In the genomic region with DNA sequence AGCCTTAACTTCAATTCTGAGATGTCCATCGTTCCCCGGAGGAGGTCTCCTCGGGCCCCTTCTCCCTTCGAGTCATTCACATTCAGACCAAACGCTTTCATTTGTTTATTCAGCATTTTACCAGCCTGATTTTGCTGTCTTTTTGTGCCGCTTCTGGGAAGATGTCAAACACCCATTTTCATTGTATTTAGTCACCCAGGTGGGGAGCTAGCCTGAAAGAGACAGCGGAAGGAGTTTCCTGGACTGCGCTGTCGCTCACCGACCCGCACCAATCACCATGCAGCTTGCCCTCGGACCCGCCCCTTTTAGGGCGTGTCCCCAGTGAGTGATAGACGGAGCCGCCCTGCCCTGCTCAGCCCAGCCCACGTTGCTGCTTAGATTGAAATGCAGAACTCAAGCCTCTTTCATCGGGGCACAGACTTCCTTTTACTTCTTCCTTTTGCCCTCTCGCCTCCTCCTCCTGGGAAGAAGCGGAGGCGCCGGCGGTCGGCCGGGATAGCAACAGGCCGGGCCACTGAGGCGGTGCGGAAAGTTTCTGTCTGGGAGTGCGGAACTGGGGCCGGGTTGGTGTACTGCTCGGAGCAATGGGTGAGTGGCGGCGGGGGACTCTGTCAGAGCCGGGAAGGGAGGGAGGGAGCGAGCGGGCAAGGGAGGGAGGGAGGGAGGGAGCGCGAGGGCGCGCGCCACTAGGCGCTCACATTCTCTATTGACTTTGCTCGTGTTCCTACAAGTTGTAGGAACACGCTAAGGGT, we compare ENCODE assay signal across 8 cellular contexts. TPM values are rescaled to one million over a fixed set of nuclear protein-coding genes. Genes with fewer than 3 reads are reported as not detected.
DNase-seq lines count a peak whose midpoint lies in the region; ATAC-seq and TF ChIP-seq lines count a peak whose summit lies in the region.

Gene PAX9, plus strand, starts transcription at position 355 of the 752 bp plus-strand sequence. Its CDS starts 230 bp downstream, at position 585.

- peaks cover 98% of the 10 kb centered on the region for H3K27me3 ChIP-seq in AG04450 (ENCODE audit: control insufficient read depth, insufficient read depth, low read length)
- H3K27me3 ChIP-seq in heart right ventricle = peaks cover 63 to 100% (median 100%) of the 10 kb centered on the region in 7 donors

- CTCF ChIA-PET in AG04450 (lab: Charles Lee) = interaction anchor here (0.6 to 2.7 kb wide), 2 partner anchors 13 to 433 kb away, joined by 3 to 8 read pairs; no protein-coding TSS in a partner anchor

- H3K4me3 Mint-ChIP-seq in activated T-helper 2 cell treated with anti-CD3 and anti-CD28 coated beads, Interferon-gamma antibody, Interleukin-2, Interleukin-4, amounts not matched to agents 10 μg/mL and 5 μg/mL and 100 μg/mL, durations not matched to agents 14 hours and 24 hours and 36 hours (ENCODE audit: low read depth) = no peak within 1 kb of the TSS
- peak within 1 kb of the TSS; percentile 70 for H3K4me3 Mint-ChIP-seq in progenitor cell of endocrine pancreas (ENCODE audit: low read depth)

- DNase-seq in AG04450 (ENCODE audit: low read depth, low spot score) (no peak), NCI-H226 (peak; percentile 66), heart right ventricle (no peak), progenitor cell of endocrine pancreas (ENCODE audit: low spot score, unreplicated experiment) (peak; percentile 79), KG1 (lab: John Stamatoyannopoulos, UW) (no peak)
- DNase-seq in activated T-helper 2 cell treated with anti-CD3 and anti-CD28 coated beads, Interferon-gamma antibody, Interleukin-2, Interleukin-4, amounts not matched to agents 10 μg/mL and 5 μg/mL and 100 μg/mL, durations not matched to agents 14 hours and 24 hours and 36 hours (ENCODE audit: low spot score) = no peak

- H3K4me3 ChIP-seq in AG04450 (ENCODE audit: low read depth, low read length) = peak within 1 kb of the TSS; percentile 36
- H3K4me3 ChIP-seq in heart right ventricle = peak within 1 kb of the TSS in 9 of 10 donors; percentile 9 to 40 (median 30)

- POLR2A ChIA-PET in AG04450 (lab: Yijun Ruan, JAX) = no interaction called here

- peaks cover 13% of the 10 kb centered on the region for H3K4me1 Mint-ChIP-seq in activated T-helper 2 cell treated with anti-CD3 and anti-CD28 coated beads, Interferon-gamma antibody, Interleukin-2, Interleukin-4, amounts not matched to agents 10 μg/mL and 5 μg/mL and 100 μg/mL, durations not matched to agents 14 hours and 24 hours and 36 hours (ENCODE audit: low read depth)
- peaks cover 32% of the 10 kb centered on the region for H3K4me1 Mint-ChIP-seq in progenitor cell of endocrine pancreas (ENCODE audit: low read depth)

- H3K36me3 Mint-ChIP-seq in activated T-helper 2 cell treated with anti-CD3 and anti-CD28 coated beads, Interferon-gamma antibody, Interleukin-2, Interleukin-4, amounts not matched to agents 10 μg/mL and 5 μg/mL and 100 μg/mL, durations not matched to agents 14 hours and 24 hours and 36 hours (ENCODE audit: low read depth) = peaks cover 3% of the 10 kb centered on the region
- no peaks in the 10 kb centered on the region for H3K36me3 Mint-ChIP-seq in progenitor cell of endocrine pancreas (ENCODE audit: insufficient read depth)

- TF ChIP-seq CTCF in AG04450 (IDR thresholded peaks at IDR 0.05; ENCODE audit: low read depth, low read length) (no peak), heart right ventricle (IDR thresholded peaks at IDR 0.05) (no peak), progenitor cell of endocrine pancreas (IDR thresholded peaks at IDR 0.05; ENCODE audit: unreplicated experiment) (no peak)

- no peaks in the 10 kb centered on the region for H3K36me3 ChIP-seq in heart right ventricle

- H3K9me3 ChIP-seq in AG04450 (ENCODE audit: control insufficient read depth, insufficient read depth, low read length) (peaks cover 36% of the 10 kb centered on the region), heart right ventricle (no peaks in the 10 kb centered on the region)

- peak within 1 kb of the TSS; percentile 59 for H3K27ac Mint-ChIP-seq in activated T-helper 2 cell treated with anti-CD3 and anti-CD28 coated beads, Interferon-gamma antibody, Interleukin-2, Interleukin-4, amounts not matched to agents 10 μg/mL and 5 μg/mL and 100 μg/mL, durations not matched to agents 14 hours and 24 hours and 36 hours
- peak within 1 kb of the TSS; percentile 68 for H3K27ac Mint-ChIP-seq in progenitor cell of endocrine pancreas

- H3K27ac ChIP-seq in AG04450 (ENCODE audit: low read depth, low read length) (no peak within 1 kb of the TSS), heart right ventricle (no peak within 1 kb of the TSS)

- intact Hi-C loops in activated T-helper 2 cell treated with anti-CD3 and anti-CD28 coated beads, Interferon-gamma antibody, Interleukin-2, Interleukin-4, amounts not matched to agents 10 μg/mL and 5 μg/mL and 100 μg/mL, durations not matched to agents 14 hours and 24 hours and 36 hours (cut with micrococcal nuclease) = loop anchor here (2.0 kb wide), 1 partner anchor 929 kb away; no protein-coding TSS in a partner anchor
- intact Hi-C loops in heart right ventricle (cut with DNase I) = loop anchor here in 1 of 10 donors (5.0 kb wide), 1 partner anchor 496 kb away; no protein-coding TSS in a partner anchor

- H3K4me1 ChIP-seq in heart right ventricle = peaks cover 15 to 71% (median 60%) of the 10 kb centered on the region in 9 donors

- H3K27me3 Mint-ChIP-seq in activated T-helper 2 cell treated with anti-CD3 and anti-CD28 coated beads, Interferon-gamma antibody, Interleukin-2, Interleukin-4, amounts not matched to agents 10 μg/mL and 5 μg/mL and 100 μg/mL, durations not matched to agents 14 hours and 24 hours and 36 hours (ENCODE audit: low read depth) = peaks cover 91% of the 10 kb centered on the region
- H3K27me3 Mint-ChIP-seq in progenitor cell of endocrine pancreas = peaks cover 98% of the 10 kb centered on the region

- H3K9me3 Mint-ChIP-seq in activated T-helper 2 cell treated with anti-CD3 and anti-CD28 coated beads, Interferon-gamma antibody, Interleukin-2, Interleukin-4, amounts not matched to agents 10 μg/mL and 5 μg/mL and 100 μg/mL, durations not matched to agents 14 hours and 24 hours and 36 hours = no peaks in the 10 kb centered on the region
- no peaks in the 10 kb centered on the region for H3K9me3 Mint-ChIP-seq in progenitor cell of endocrine pancreas (ENCODE audit: low read depth)

- peak; percentile 89 for ATAC-seq in GM18498 (IDR thresholded peaks at IDR 0.05; ENCODE audit: unreplicated experiment)
- peak; percentile 81 for ATAC-seq in HG03196 (IDR thresholded peaks at IDR 0.05; ENCODE audit: unreplicated experiment)
- peak; percentile 76 to 92 (median 81) for ATAC-seq in heart right ventricle

- WGBS in heart right ventricle, 2 donors = 1 to 2% methylated on average over 44 of the region's 44 CpGs

RNA-seq across cellular contexts. Expression of gene PAX9, which starts in this region (rescaled TPM):
- polyA plus RNA-seq in AG04450 (2011; rRNA removed) (not detected in 2 replicates), heart right ventricle (under 1 TPM in 1 of 2 donors, not detected in 1; 0.01 TPM)
- not detected in 2 replicates for polyA minus RNA-seq in AG04450 (2011; rRNA and poly(A)+ RNA removed)
- total RNA-seq in activated T-helper 2 cell treated with anti-CD3 and anti-CD28 coated beads, Interferon-gamma antibody, Interleukin-2, Interleukin-4, amounts not matched to agents 10 μg/mL and 5 μg/mL and 100 μg/mL, durations not matched to agents 14 hours and 24 hours and 36 hours = not detected in 2 replicates
- total RNA-seq in heart right ventricle (not detected), progenitor cell of endocrine pancreas (0.77 and 1.3 TPM in 2 replicates)

Comparison
In these comparisons a context has a peak if more than half of its experiments do, and no peak if none do; other contexts are left out.
1. Peak in ATAC-seq and H3K4me3 ChIP-seq in heart right ventricle; RNA of the gene not detected or under 1 TPM.
2. DNase-seq: peak in NCI-H226 (single experiment) and progenitor cell of endocrine pancreas (single experiment); none in AG04450 (single experiment), activated T-helper 2 cell treated with anti-CD3 and anti-CD28 coated beads, Interferon-gamma antibody, Interleukin-2, Interleukin-4, amounts not matched to agents 10 μg/mL and 5 μg/mL and 100 μg/mL, durations not matched to agents 14 hours and 24 hours and 36 hours (single experiment), heart right ventricle (0 of 2) and KG1 (single experiment).
3. Peak in every context shown above with its lines, with median percentiles within 50 percentile points of each other: ATAC-seq.